20 cellular contexts compared by ENCODE assay signal in genomic region chr19:51796195-51796679, GRCh38. TPM values are rescaled to one million over a fixed set of nuclear protein-coding genes. Genes with fewer than 3 reads are reported as not detected.
DNase-seq lines count a peak whose midpoint lies in the region; ATAC-seq and TF ChIP-seq lines count a peak whose summit lies in the region.
"Had no signal": no experiment of that assay in that cellular context is flagged by ENCODE, and none has a peak within 500 bp of the region (broad histone marks: within the 10 kb centered on the region; RNA-seq: fewer than 3 reads in every experiment).

No MANE protein-coding gene starts in this region.

- H3K27ac ChIP-seq in left ventricle myocardium inferior (replicated peaks), result peak overlapping the region; percentile 97
- H3K27ac ChIP-seq in coronary artery, result peak overlapping the region in 1 of 2 donors; percentile 66
- H3K27ac ChIP-seq in muscle layer of duodenum (ENCODE audit: low read length), result peak overlapping the region; percentile 28
- peak overlapping the region; percentile 86 for H3K27ac ChIP-seq in upper lobe of right lung

- H3K4me1 ChIP-seq in left ventricle myocardium inferior (peaks cover 41% of the 10 kb centered on the region), muscle layer of duodenum (ENCODE audit: control insufficient read depth in 1 of 2, insufficient read depth in 2 of 2, low read length in 2 of 2) (peaks cover 0 to 13% of the 10 kb centered on the region in 2 donors), upper lobe of right lung (peaks cover 20% of the 10 kb centered on the region)
- H3K4me1 ChIP-seq: Peyer's patch had no signal

- peak; percentile 77 for ATAC-seq in upper lobe of right lung
- no peak for ATAC-seq in HG03565 (IDR thresholded peaks at IDR 0.05; ENCODE audit: unreplicated experiment)

- TF ChIP-seq CTCF in left ventricle myocardium inferior (IDR thresholded peaks at IDR 0.05; ENCODE audit: borderline replicate concordance) (no peak), coronary artery (IDR thresholded peaks at IDR 0.05) (no peak), upper lobe of right lung (IDR thresholded peaks at IDR 0.05) (no peak)

- intact Hi-C loops in left ventricle myocardium inferior (cut with micrococcal nuclease), result no loop called here
- intact Hi-C loops in cardiac septum (cut with DNase I), result loop anchor here (5.0 kb wide), 1 partner anchor 94 kb away; no protein-coding TSS in a partner anchor
- intact Hi-C loops in upper lobe of right lung (cut with DNase I), result no loop called here

- H3K9me3 ChIP-seq in left ventricle myocardium inferior (replicated peaks), result peaks cover 4% of the 10 kb centered on the region
- no peaks in the 10 kb centered on the region for H3K9me3 ChIP-seq in muscle layer of duodenum (ENCODE audit: control insufficient read depth in 1 of 2, low read length in 2 of 2)
- no peaks in the 10 kb centered on the region for H3K9me3 ChIP-seq in upper lobe of right lung
- H3K9me3 ChIP-seq: Peyer's patch had no signal

- DNase-seq in left ventricle myocardium inferior (no peak), cardiac septum (ENCODE audit: low spot score) (no peak), coronary artery (ENCODE audit: low spot score) (no peak), upper lobe of right lung (no peak), nucleus accumbens (lab: John Stamatoyannopoulos, UW) (no peak)
- no peak for DNase-seq in activated naive CD4-positive, alpha-beta T cell treated with Interleukin-2 at 50 U/mL for 16 hours
- DNase-seq: activated CD4-positive, alpha-beta memory T cell treated with anti-CD3 and anti-CD28 coated beads for 36 hours; activated gamma-delta T cell; EL; glutamatergic neuron; GOT3; NCI-H1436; NCI-H510A had no signal

- H3K4me3 ChIP-seq in left ventricle myocardium inferior (peak overlapping the region; percentile 38), coronary artery (peak overlapping the region; percentile 53), muscle layer of duodenum (ENCODE audit: low read depth in 1 of 2, low read length in 2 of 2) (peak overlapping the region in 1 of 2 donors; percentile 26), upper lobe of right lung (peak overlapping the region; percentile 22)

- no peaks in the 10 kb centered on the region for H3K27me3 ChIP-seq in left ventricle myocardium inferior (ENCODE audit: low read depth)
- no peaks in the 10 kb centered on the region for H3K27me3 ChIP-seq in muscle layer of duodenum (ENCODE audit: low read depth, low read length)
- H3K27me3 ChIP-seq in upper lobe of right lung, result no peaks in the 10 kb centered on the region
- H3K27me3 ChIP-seq: Peyer's patch had no signal

- no peaks in the 10 kb centered on the region for H3K36me3 ChIP-seq in left ventricle myocardium inferior
- H3K36me3 ChIP-seq in muscle layer of duodenum (ENCODE audit: control insufficient read depth in 1 of 2, insufficient read depth in 2 of 2, low read length in 2 of 2), result no peaks in the 10 kb centered on the region
- no peaks in the 10 kb centered on the region for H3K36me3 ChIP-seq in upper lobe of right lung
- H3K36me3 ChIP-seq: Peyer's patch had no signal

RNA-seq across cellular contexts. Expression of gene FPR3, which starts 1.3 kb away (rescaled TPM):
- total RNA-seq in left ventricle myocardium inferior (3.6 TPM), cardiac septum (3.2 TPM), upper lobe of right lung (41.0 TPM)
- total RNA-seq: activated CD4-positive, alpha-beta memory T cell treated with anti-CD3 and anti-CD28 coated beads for 36 hours; pulmonary artery endothelial cell; SK-MEL-5; T-helper 2 cell treated with Interferon-gamma antibody and Interleukin-4, amounts not matched to agents 100 ng/mL and 5 ng/mL, for 36 hours had no signal

RNA-seq across cellular contexts. Expression of gene FPR2, which starts 35.3 kb away (rescaled TPM):
- 0.74 TPM for total RNA-seq in left ventricle myocardium inferior
- 1.4 TPM for total RNA-seq in cardiac septum
- 12.5 TPM for total RNA-seq in upper lobe of right lung
- total RNA-seq: activated CD4-positive, alpha-beta memory T cell treated with anti-CD3 and anti-CD28 coated beads for 36 hours; mucosa of gallbladder; pulmonary artery endothelial cell; SK-MEL-5; T-helper 2 cell treated with Interferon-gamma antibody and Interleukin-4, amounts not matched to agents 100 ng/mL and 5 ng/mL, for 36 hours had no signal

RNA-seq across cellular contexts. Expression of gene FPR1, which starts 44.6 kb away (rescaled TPM):
- 4.5 TPM for total RNA-seq in left ventricle myocardium inferior
- total RNA-seq in cardiac septum, result 5.4 TPM
- 53.3 TPM for total RNA-seq in upper lobe of right lung
- total RNA-seq: activated CD4-positive, alpha-beta memory T cell treated with anti-CD3 and anti-CD28 coated beads for 36 hours; pulmonary artery endothelial cell; SK-MEL-5; T-helper 2 cell treated with Interferon-gamma antibody and Interleukin-4, amounts not matched to agents 100 ng/mL and 5 ng/mL, for 36 hours had no signal
